Comparison of ENCODE assay signal across 17 cellular contexts in genomic region chr7:132455306-132455705, GRCh38.
DNase-seq lines count a peak whose midpoint lies in the region; ATAC-seq and TF ChIP-seq lines count a peak whose summit lies in the region.
"Had no signal": no experiment of that assay in that cellular context is flagged by ENCODE, and none has a peak within 500 bp of the region (broad histone marks: within the 10 kb centered on the region; RNA-seq: fewer than 3 reads in every experiment).

No MANE protein-coding gene starts in this region.

- peak; percentile 8 for DNase-seq in NCI-H82 (lab: John Stamatoyannopoulos, UW)
- no peak for DNase-seq in NCI-H82 treated with DMSO at 0.1 percent for 48 hours (lab: John Stamatoyannopoulos, UW; ENCODE audit: unreplicated experiment)
- peak; percentile 65 for DNase-seq in COLO668 (lab: John Stamatoyannopoulos, UW; ENCODE audit: unreplicated experiment)
- DNase-seq in NCI-H510A treated with DMSO at 0.1 percent for 48 hours (lab: John Stamatoyannopoulos, UW): peak; percentile 48
- DNase-seq in naive thymus-derived CD4-positive, alpha-beta T cell: peak in 2 of 9 donors; percentile 24 to 33
- DNase-seq in tibial nerve (ENCODE audit: low spot score in 2 of 2): no peak
- no peak for DNase-seq in G401 (ENCODE audit: low spot score)
- no peak for DNase-seq in NCI-H226
- DNase-seq: ACHN; activated CD4-positive, alpha-beta T cell treated with anti-CD3 and anti-CD28 coated beads, Interleukin-2, amount 50 U/mL, for 1 hour; Calu3; effector memory CD4-positive, alpha-beta T cell; left ventricle myocardium inferior; NCI-H2081 treated with DMSO at 0.1 percent for 48 hours; SJCRH30; T-helper 9 cell had no signal

- POLR2A ChIA-PET in naive thymus-derived CD4-positive, alpha-beta T cell (lab: Charles Lee): no interaction called here

- H3K4me3 Mint-ChIP-seq in naive thymus-derived CD4-positive, alpha-beta T cell: peak overlapping the region in 5 of 10 donors; percentile 5 to 57 (median 18)

- no peaks in the 10 kb centered on the region for H3K27me3 ChIP-seq in naive thymus-derived CD4-positive, alpha-beta T cell (ENCODE audit: control insufficient read depth in 2 of 2, insufficient read depth in 2 of 2, low read length in 2 of 2)
- H3K27me3 ChIP-seq in tibial nerve: no peaks in the 10 kb centered on the region
- H3K27me3 ChIP-seq: SJCRH30 had no signal

- in situ Hi-C loops in G401 (cut with HindIII; ENCODE audit: low sequenced_read_pairs): no loop called here

- no peak for TF ChIP-seq CTCF in tibial nerve (IDR thresholded peaks at IDR 0.05)

- no peak for TF ChIP-seq EP300 in tibial nerve (IDR thresholded peaks at IDR 0.05)

- no peak overlapping the region for H3K27ac ChIP-seq in naive thymus-derived CD4-positive, alpha-beta T cell (ENCODE audit: low read depth, low read length)
- no peak overlapping the region for H3K27ac ChIP-seq in tibial nerve
- H3K27ac ChIP-seq: KMS-11, left ventricle myocardium inferior, SJCRH30 had no signal

- peaks cover 0 to 11% (median 0%) of the 10 kb centered on the region in 5 donors for H3K27me3 Mint-ChIP-seq in naive thymus-derived CD4-positive, alpha-beta T cell

- peaks cover 0 to 49% (median 0%) of the 10 kb centered on the region in 5 donors for H3K36me3 Mint-ChIP-seq in naive thymus-derived CD4-positive, alpha-beta T cell

- no peak overlapping the region for H3K4me3 ChIP-seq in naive thymus-derived CD4-positive, alpha-beta T cell (ENCODE audit: low read length)
- H3K4me3 ChIP-seq in tibial nerve: no peak overlapping the region
- H3K4me3 ChIP-seq: left ventricle myocardium inferior, SJCRH30 had no signal

- ATAC-seq in naive thymus-derived CD4-positive, alpha-beta T cell: peak; percentile 46

- H3K4me1 Mint-ChIP-seq in naive thymus-derived CD4-positive, alpha-beta T cell: peaks cover 15 to 76% (median 50%) of the 10 kb centered on the region in 7 donors

- peak overlapping the region in 3 of 9 donors; percentile 25 to 76 (median 70) for H3K27ac Mint-ChIP-seq in naive thymus-derived CD4-positive, alpha-beta T cell

- TF ChIP-seq POLR2A in tibial nerve (IDR thresholded peaks at IDR 0.05): no peak

- no peaks in the 10 kb centered on the region for H3K9me3 ChIP-seq in naive thymus-derived CD4-positive, alpha-beta T cell (ENCODE audit: control insufficient read depth in 2 of 3, low read length in 3 of 3)
- no peaks in the 10 kb centered on the region for H3K9me3 ChIP-seq in tibial nerve
- H3K9me3 ChIP-seq: left ventricle myocardium inferior, SJCRH30 had no signal

- peaks cover 0 to 6% (median 0%) of the 10 kb centered on the region in 11 donors for H3K9me3 Mint-ChIP-seq in naive thymus-derived CD4-positive, alpha-beta T cell

- CTCF ChIA-PET in naive thymus-derived CD4-positive, alpha-beta T cell (lab: Charles Lee): no interaction called here

- H3K36me3 ChIP-seq in naive thymus-derived CD4-positive, alpha-beta T cell (ENCODE audit: control insufficient read depth in 2 of 3, insufficient read depth in 3 of 3, low read length in 3 of 3): no peaks in the 10 kb centered on the region
- H3K36me3 ChIP-seq in tibial nerve: no peaks in the 10 kb centered on the region
- H3K36me3 ChIP-seq: left ventricle myocardium inferior, SJCRH30 had no signal

- peaks cover 18 to 32% of the 10 kb centered on the region in 2 donors for H3K4me1 ChIP-seq in naive thymus-derived CD4-positive, alpha-beta T cell (ENCODE audit: control insufficient read depth in 2 of 2, insufficient read depth in 2 of 2, low read length in 2 of 2)
- peaks cover 0 to 6% (median 0%) of the 10 kb centered on the region in 4 donors for H3K4me1 ChIP-seq in tibial nerve
- H3K4me1 ChIP-seq: SJCRH30 had no signal

- intact Hi-C loops in naive thymus-derived CD4-positive, alpha-beta T cell (cut with micrococcal nuclease): no loop called here

- WGBS in tibial nerve, 2 donors: 46 to 57% methylated on average over 9 of the region's 9 CpGs

Comparison
In these comparisons a context has a peak if more than half of its experiments do, and no peak if none do; other contexts are left out.
1. DNase-seq: peak in NCI-H82 (single experiment), COLO668 (single experiment) and NCI-H510A treated with DMSO at 0.1 percent for 48 hours (single experiment); none in NCI-H82 treated with DMSO at 0.1 percent for 48 hours (single experiment), tibial nerve (0 of 2), G401 (single experiment) and NCI-H226 (single experiment).